Comparison of ENCODE assay signal across 16 cellular contexts in genomic region chr9:121373401-121373769, GRCh38. TPM values are rescaled to one million over a fixed set of nuclear protein-coding genes. Genes with fewer than 3 reads are reported as not detected.
DNase-seq lines count a peak whose midpoint lies in the region; ATAC-seq, FAIRE-seq and TF ChIP-seq lines count a peak whose summit lies in the region.
"Had no signal": no experiment of that assay in that cellular context is flagged by ENCODE, and none has a peak within 500 bp of the region (broad histone marks: within the 10 kb centered on the region; RNA-seq: fewer than 3 reads in every experiment).

No MANE protein-coding gene starts in this region.

- TF ChIP-seq POLR2A in A549 (IDR thresholded peaks at IDR 0.05; ENCODE audit: low read length) (no peak), lower leg skin (IDR thresholded peaks at IDR 0.05) (no peak)

- H3K36me3 ChIP-seq in Panc1 (ENCODE audit: control insufficient read depth, insufficient read depth, low read length) = no peaks in the 10 kb centered on the region
- H3K36me3 ChIP-seq in rectal smooth muscle tissue (ENCODE audit: control insufficient read depth, insufficient read depth, low read length) = no peaks in the 10 kb centered on the region

- ATAC-seq in A549 (no peak), Panc1 (no peak), GM19452 (IDR thresholded peaks at IDR 0.05; ENCODE audit: unreplicated experiment) (no peak)
- ATAC-seq: naive thymus-derived CD4-positive, alpha-beta T cell had no signal

- no peak for TF ChIP-seq RAD21 in A549 (conservative IDR thresholded peaks at IDR 0.05 in 1 of 2, IDR thresholded peaks at IDR 0.05 in 1 of 2)

- DNase-seq in A549 (ENCODE audit: low read depth in 1 of 2, low spot score in 1 of 2) (peak in 1 of 2 experiments; percentile 9), Panc1 (ENCODE audit: low read depth, low spot score) (no peak), fibroblast of mammary gland (ENCODE audit: low read depth) (peak; percentile 52), superior temporal gyrus (ENCODE audit: extremely low spot score) (no peak), lower leg skin (ENCODE audit: low spot score in 2 of 2) (no peak), NCI-H774 (lab: John Stamatoyannopoulos, UW) (no peak)
- DNase-seq: activated CD8-positive, alpha-beta memory T cell treated with anti-CD3 and anti-CD28 coated beads for 24 hours; activated naive CD8-positive, alpha-beta T cell treated with anti-CD3 and anti-CD28 coated beads, Interleukin-2, amount 10 ng/mL, durations not matched to agents 7 days and 5 days; AML-193; effector CD8-positive, alpha-beta T cell; naive thymus-derived CD4-positive, alpha-beta T cell; NCI-H1694 treated with DMSO at 0.1 percent for 48 hours; stimulated activated CD4-positive, alpha-beta T cell treated with anti-CD3 and anti-CD28 coated beads, Interleukin-1b, Interleukin-23, amount 100 ng/mL, for 48 hours; stimulated activated naive CD4-positive, alpha-beta T cell had no signal

- H3K4me1 ChIP-seq in A549 = peaks cover 63% of the 10 kb centered on the region
- peaks cover 19% of the 10 kb centered on the region for H3K4me1 ChIP-seq in Panc1 (ENCODE audit: control insufficient read depth, insufficient read depth, low read length)
- H3K4me1 ChIP-seq in rectal smooth muscle tissue (ENCODE audit: control insufficient read depth, insufficient read depth, low read length) = peaks cover 19% of the 10 kb centered on the region

- in situ Hi-C loops in Panc1 (cut with HindIII; ENCODE audit: low pct_unique_long_range_greater_than_20kb, low sequenced_read_pairs) = no loop called here

- H3K4me3 ChIP-seq in A549 (peak overlapping the region; percentile 23; the same call in 1 of the 3 replicates), Panc1 (ENCODE audit: low read depth in 2 of 2, low read length in 2 of 2) (no peak overlapping the region), fibroblast of mammary gland (ENCODE audit: control insufficient read depth, low read depth, low read length) (no peak overlapping the region), rectal smooth muscle tissue (ENCODE audit: low read length) (no peak overlapping the region), lower leg skin (ENCODE audit: low read depth, poor library complexity, severe bottlenecking) (no peak overlapping the region)

- intact Hi-C loops in Panc1 (cut with micrococcal nuclease; ENCODE audit: unreplicated experiment) (no loop called here), lower leg skin (cut with DNase I; ENCODE audit: low total_unique reads) (no loop called here)

- BruUV-seq in Panc1 (replicated peaks; lab: Mats Ljungman, UMichigan) = no TSS peak

- peak overlapping the region; percentile 87 for H3K4me2 ChIP-seq in A549

- H3K27me3 ChIP-seq in Panc1 (ENCODE audit: control insufficient read depth, insufficient read depth, low read length) (no peaks in the 10 kb centered on the region), rectal smooth muscle tissue (ENCODE audit: control insufficient read depth, insufficient read depth, low read length) (no peaks in the 10 kb centered on the region)

- no peak overlapping the region for H3K9ac ChIP-seq in rectal smooth muscle tissue (ENCODE audit: low read length)

- H3K9me3 ChIP-seq in A549 (no peaks in the 10 kb centered on the region; the same call in 2 of the 3 replicates), Panc1 (ENCODE audit: control insufficient read depth, insufficient read depth, low read depth, low read length) (no peaks in the 10 kb centered on the region)

- 3% methylated on average over 1 of the region's 1 CpG for WGBS in A549 (ENCODE audit: missing lambda C conversion rate)
- WGBS in lower leg skin, 2 donors = 14 to 18% methylated on average over 1 of the region's 1 CpG

- H3K27ac ChIP-seq in A549 (peak overlapping the region; percentile 92 to 94), Panc1 (ENCODE audit: low read length) (peak overlapping the region; percentile 84), rectal smooth muscle tissue (ENCODE audit: low read depth, low read length) (peak overlapping the region; percentile 97)

- POLR2A ChIA-PET in A549 (lab: Yijun Ruan, JAX) = interaction anchor here (1.5 kb wide), 1 partner anchor 22 kb away, joined by 4 read pairs; no protein-coding TSS in a partner anchor
- POLR2A ChIA-PET in Panc1 (lab: Charles Lee) = interaction anchor here (0.5 kb wide), 1 partner anchor 643 kb away, joined by 9 read pairs; no protein-coding TSS in a partner anchor

- CTCF ChIA-PET in A549 (lab: Yijun Ruan, JAX) (interaction anchor here (0.7 to 12.6 kb wide), 6 partner anchors 15 to 160 kb away, joined by 3 to 301 read pairs (median 8); no protein-coding TSS in a partner anchor), Panc1 (lab: Charles Lee) (interaction anchor here (0.7 kb wide), 1 partner anchor 95 kb away, joined by 4 read pairs; no protein-coding TSS in a partner anchor)

- FAIRE-seq in A549 (lab: Jason Lieb, UNC) = no peak

- TF ChIP-seq CTCF in A549 (IDR thresholded peaks at IDR 0.05) (no peak), Panc1 (IDR thresholded peaks at IDR 0.05) (no peak), fibroblast of mammary gland (conservative IDR thresholded peaks at IDR 0.05; ENCODE audit: control insufficient read depth, insufficient read depth, low read depth, low read length) (no peak), lower leg skin (IDR thresholded peaks at IDR 0.05) (no peak)

- no peak for TF ChIP-seq EP300 in A549 (IDR thresholded peaks at IDR 0.05)

TF ChIP-seq in A549, 52 proteins besides CTCF, POLR2A, EP300 and RAD21:
- TF ChIP-seq CHD2 (IDR thresholded peaks at IDR 0.05; ENCODE audit: low read length, partially characterized antibody) (no peak), EHMT2 (IDR thresholded peaks at IDR 0.05; ENCODE audit: low read depth) (no peak), FOSL2 (IDR thresholded peaks at IDR 0.05) (no peak), FOSL2 (CRISPR knock-in tag; IDR thresholded peaks at IDR 0.05) (no peak), ZSCAN20 (CRISPR knock-in tag; IDR thresholded peaks at IDR 0.05) (no peak), CEBPB (IDR thresholded peaks at IDR 0.05) (no peak), POLR2AphosphoS2 (conservative IDR thresholded peaks at IDR 0.05; ENCODE audit: low read length) (no peak), HOXB5 (CRISPR knock-in tag; IDR thresholded peaks at IDR 0.05) (no peak), HES2 (IDR thresholded peaks at IDR 0.05) (no peak), ZC3H11A (IDR thresholded peaks at IDR 0.05) (no peak), FOXS1 (CRISPR knock-in tag; IDR thresholded peaks at IDR 0.05) (no peak), HMGXB4 (CRISPR knock-in tag; IDR thresholded peaks at IDR 0.05; ENCODE audit: borderline replicate concordance) (no peak), SREBF2 (IDR thresholded peaks at IDR 0.05) (no peak), JUN (IDR thresholded peaks at IDR 0.05) (no peak), ELK1 (IDR thresholded peaks at IDR 0.05; ENCODE audit: low read depth, low read length) (no peak), BHLHE40 (IDR thresholded peaks at IDR 0.05; ENCODE audit: low read depth, low read length) (no peak), KDM5A (IDR thresholded peaks at IDR 0.05) (no peak)

RNA-seq across cellular contexts. Expression of gene STOM, which starts 3.3 kb away (rescaled TPM):
- 234 and 246 TPM in 2 replicates for polyA plus RNA-seq in A549 (2011; rRNA removed)
- polyA plus RNA-seq in A549 (2012; cell fraction: cytosol; rRNA removed) = 40.8 and 49.6 TPM in 2 replicates
- polyA plus RNA-seq in A549 (2012; cell fraction: nucleus; rRNA removed) = 21.8 and 32.1 TPM in 2 replicates
- polyA plus RNA-seq in A549 (2017; fragmentation: RNase III; extraction: RNeasy Plus Mini Kit Qiagen cat#74134 plus additional on column Dnase treatment) = 83.3 to 92.0 TPM (median 91.4 TPM) in 3 replicates
- polyA minus RNA-seq in A549 (2011; rRNA and poly(A)+ RNA removed) = 99.2 and 99.5 TPM in 2 replicates
- total RNA-seq in Panc1 (2021; ENCODE audit: unreplicated experiment) = 81.2 TPM
- polyA plus RNA-seq in Panc1 (2012; ENCODE audit: insufficient read length) = 61.2 TPM
- 100 to 1,000 TPM; 131 to 323 (median 208) TPM for total RNA-seq in lower leg skin
